In genomic region chr19:34686455-34686854, GRCh38 we compare ENCODE assay signal across 24 cellular contexts. TPM values are rescaled to one million over a fixed set of nuclear protein-coding genes. Genes with fewer than 3 reads are reported as not detected.
"Had no signal": no experiment of that assay in that cellular context is flagged by ENCODE, and none has a peak within 500 bp of the region (broad histone marks: within the 10 kb centered on the region; RNA-seq: fewer than 3 reads in every experiment).

No MANE protein-coding gene starts in this region.

- H3K27ac ChIP-seq: Peyer's patch, SJSA1, SK-N-MC had no signal

- DNase-seq: KBM-7, NCI-H1092, NCI-H1105 treated with DMSO at 0.1 percent for 48 hours, NCI-H1417 treated with DMSO at 0.1 percent for 48 hours, NCI-H146, NCI-H1694 treated with DMSO at 0.1 percent for 48 hours, NCI-H1930, NCI-H2081, NCI-H2107, NCI-H2227 treated with DMSO at 0.1 percent for 48 hours, NCI-H510A, NCI-H524 treated with DMSO at 0.1 percent for 48 hours, NCI-H69, NCI-H774, PC-3, Peyer's patch, Right ventricle myocardium superior, RPMI8226, SIG-M5 had no signal

- H3K27me3 ChIP-seq: Peyer's patch, SJSA1 had no signal

- ATAC-seq: PC-3 had no signal

- H3K4me3 ChIP-seq: Peyer's patch, SJSA1, SK-N-MC had no signal

- H3K4me1 ChIP-seq: Peyer's patch, SJSA1 had no signal

RNA-seq across cellular contexts. Expression of gene SCGB2B2, which starts 9.5 kb away (rescaled TPM):
- total RNA-seq: HT-29, LHCN-M2, MCF 10A, PC-3, SJSA1 had no signal
